Comparison of ENCODE assay signal across 1 cellular context in genomic region chr7:90518630-90519029, GRCh38.
TF ChIP-seq lines count a peak whose summit lies in the region.

No MANE protein-coding gene starts in this region.

TF ChIP-seq in GM23338, 12 proteins besides CTCF, POLR2A, EP300 and RAD21 (continued from another document):
- no peak for TF ChIP-seq REST (IDR thresholded peaks at IDR 0.05; ENCODE audit: unreplicated experiment)
- no peak for TF ChIP-seq POLR2AphosphoS5 (IDR thresholded peaks at IDR 0.05; ENCODE audit: low read depth)
- no peak for TF ChIP-seq ETS1 (IDR thresholded peaks at IDR 0.05)
- TF ChIP-seq JUNB (IDR thresholded peaks at IDR 0.05; ENCODE audit: unreplicated experiment) = no peak
- no peak for TF ChIP-seq EZH2phosphoT487 (IDR thresholded peaks at IDR 0.05; ENCODE audit: unreplicated experiment)
- no peak for TF ChIP-seq STAT1 (IDR thresholded peaks at IDR 0.05; ENCODE audit: unreplicated experiment)
- no peak for TF ChIP-seq NANOG (IDR thresholded peaks at IDR 0.05; ENCODE audit: borderline replicate concordance)
- no peak for TF ChIP-seq ZNF331 (CRISPR knock-in tag; IDR thresholded peaks at IDR 0.05; ENCODE audit: low read depth)
